In genomic region chr11:129331871-129332274, GRCh38 we compare ENCODE assay signal across 9 cellular contexts. TPM values are rescaled to one million over a fixed set of nuclear protein-coding genes. Genes with fewer than 3 reads are reported as not detected.
DNase-seq lines count a peak whose midpoint lies in the region; ATAC-seq, FAIRE-seq and TF ChIP-seq lines count a peak whose summit lies in the region.
"Had no signal": no experiment of that assay in that cellular context is flagged by ENCODE, and none has a peak within 500 bp of the region (broad histone marks: within the 10 kb centered on the region; RNA-seq: fewer than 3 reads in every experiment).

No MANE protein-coding gene starts in this region.

- peaks cover 10% of the 10 kb centered on the region; the same call in 1 of the 2 replicates for H3K9me3 Mint-ChIP-seq in WTC11

- CTCF ChIA-PET in WTC11 (lab: Charles Lee), result interaction anchor here (0.5 to 2.2 kb wide), 29 partner anchors 12 to 1413 kb away, joined by 3 to 21 read pairs (median 4); partner anchors contain the start of gene BARX2

- no peaks in the 10 kb centered on the region for H3K36me3 Mint-ChIP-seq in WTC11

- POLR2A ChIA-PET in WTC11 (lab: Charles Lee), result no interaction called here

- intact Hi-C loops in kidney (cut with DNase I), result loop anchor here (5.0 kb wide), 1 partner anchor 215 kb away; no protein-coding TSS in a partner anchor

- H3K4me3 Mint-ChIP-seq in WTC11, result no peak overlapping the region

- H3K4me1 ChIP-seq in kidney (ENCODE audit: control insufficient read depth in 1 of 2, insufficient read depth in 1 of 2, low read depth in 1 of 2, low read length in 2 of 2), result no peaks in the 10 kb centered on the region

- no peaks in the 10 kb centered on the region for H3K27me3 Mint-ChIP-seq in WTC11 (ENCODE audit: low read depth)

- DNase-seq in NCI-H2171 treated with DMSO at 0.1 percent for 48 hours (lab: John Stamatoyannopoulos, UW) (peak; percentile 88), WTC11 (ENCODE audit: low spot score) (peak; percentile 90), cardiac fibroblast (ENCODE audit: low read depth in 2 of 2) (peak; percentile 78 to 80), kidney (peak; percentile 88)
- peak; percentile 40 to 57 (median 45) for DNase-seq in stimulated activated CD4-positive, alpha-beta T cell treated with anti-CD3 and anti-CD28 coated beads, Interleukin-1b, Interleukin-23, amount 100 ng/mL, for 24 hours (ENCODE audit: low read depth in 4 of 4, low spot score in 1 of 4)

- H3K27ac ChIP-seq in 22Rv1 (no peak overlapping the region), kidney (ENCODE audit: low read depth in 2 of 2, low read length in 2 of 2) (no peak overlapping the region)

- no peak overlapping the region for H3K4me3 ChIP-seq in cardiac fibroblast (replicated peaks in 1 of 2; ENCODE audit: low read depth in 2 of 2, low read length in 2 of 2)
- no peak overlapping the region for H3K4me3 ChIP-seq in kidney (ENCODE audit: low read length in 2 of 2)

- no peaks in the 10 kb centered on the region for H3K9me3 ChIP-seq in kidney (ENCODE audit: control insufficient read depth in 1 of 2, low read length in 2 of 2)

- no peaks in the 10 kb centered on the region for H3K36me3 ChIP-seq in kidney (ENCODE audit: control insufficient read depth in 1 of 2, insufficient read depth in 2 of 2, low read length in 2 of 2)

- peaks cover 9% of the 10 kb centered on the region for H3K4me1 Mint-ChIP-seq in WTC11

- H3K27ac Mint-ChIP-seq in WTC11, result no peak overlapping the region

- ATAC-seq in GM18502 (IDR thresholded peaks at IDR 0.05; ENCODE audit: poor library complexity, unreplicated experiment), result peak; percentile 85
- peak; percentile 74 for ATAC-seq in HG03045 (IDR thresholded peaks at IDR 0.05; ENCODE audit: unreplicated experiment)
- ATAC-seq in WTC11, result peak; percentile 97

- H3K9ac ChIP-seq in kidney (ENCODE audit: low read length in 2 of 2), result no peak overlapping the region

- FAIRE-seq in kidney (lab: Jason Lieb, UNC), result no peak
- FAIRE-seq: G401.6 had no signal

- TF ChIP-seq CTCF in 22Rv1 (IDR thresholded peaks at IDR 0.05) (peak; percentile 90), WTC11 (IDR thresholded peaks at IDR 0.05) (peak; percentile 52), cardiac fibroblast (IDR thresholded peaks at IDR 0.05; ENCODE audit: low read depth, low read length) (peak; percentile 94), kidney (IDR thresholded peaks at IDR 0.05; ENCODE audit: borderline replicate concordance, extremely low read depth, insufficient read depth) (peak; percentile 87)

TF ChIP-seq in WTC11, 78 proteins besides CTCF, POLR2A, EP300 and RAD21 (continues in another document):
- TF ChIP-seq PRDM15 (CRISPR knock-in tag; IDR thresholded peaks at IDR 0.05) (no peak), STAT6 (CRISPR knock-in tag; conservative IDR thresholded peaks at IDR 0.05; ENCODE audit: low read depth) (no peak), FOXK1 (CRISPR knock-in tag; IDR thresholded peaks at IDR 0.05) (0 out of 2 replicates have a peak, but pooled peaks have one; percentile 18), KAT7 (CRISPR knock-in tag; IDR thresholded peaks at IDR 0.05; ENCODE audit: borderline replicate concordance) (no peak), GABPB1 (CRISPR knock-in tag; IDR thresholded peaks at IDR 0.05) (peak; percentile 16; the same call in 1 of the 2 replicates), ZNF219 (CRISPR knock-in tag; IDR thresholded peaks at IDR 0.05; ENCODE audit: borderline replicate concordance) (no peak), GRHL2 (CRISPR knock-in tag; IDR thresholded peaks at IDR 0.05; ENCODE audit: insufficient replicate concordance, severe bottlenecking) (no peak), ZNF138 (CRISPR knock-in tag; conservative IDR thresholded peaks at IDR 0.05) (no peak), E2F1 (CRISPR knock-in tag; IDR thresholded peaks at IDR 0.05) (no peak), FOXJ3 (CRISPR knock-in tag; IDR thresholded peaks at IDR 0.05; ENCODE audit: borderline replicate concordance) (no peak), USF2 (CRISPR knock-in tag; IDR thresholded peaks at IDR 0.05) (no peak), PRRX2 (CRISPR knock-in tag; IDR thresholded peaks at IDR 0.05) (no peak), ZNF317 (CRISPR knock-in tag; IDR thresholded peaks at IDR 0.05; ENCODE audit: borderline replicate concordance, low read depth) (peak; percentile 69), RORB (CRISPR knock-in tag; IDR thresholded peaks at IDR 0.05) (no peak), CDX4 (CRISPR knock-in tag; IDR thresholded peaks at IDR 0.05; ENCODE audit: borderline replicate concordance) (no peak), TCF7 (CRISPR knock-in tag; IDR thresholded peaks at IDR 0.05; ENCODE audit: low read depth) (no peak)

RNA-seq across cellular contexts. Expression of gene BARX2, which starts 43.8 kb away (rescaled TPM):
- total RNA-seq in WTC11 (2021) (not detected in 3 replicates), kidney (5.2 TPM)
- polyA plus RNA-seq in kidney (ENCODE audit: insufficient read depth, low read depth, low replicate concordance), result 6.9 TPM
